In genomic region chr12:129079719-129080118, GRCh38 we compare ENCODE assay signal across 28 cellular contexts.
"Had no signal": no experiment of that assay in that cellular context is flagged by ENCODE, and none has a peak within 500 bp of the region (broad histone marks: within the 10 kb centered on the region; RNA-seq: fewer than 3 reads in every experiment).

No MANE protein-coding gene starts in this region.

- DNase-seq: natural killer cell; occipital lobe; ovary; psoas muscle; right cardiac atrium; right lobe of liver; sigmoid colon; small intestine; spleen; stimulated activated CD4-positive, alpha-beta T cell treated with anti-CD3 and anti-CD28 coated beads, Interleukin-12 subunit alpha, Interleukin-12 subunit beta, amount 100 ng/mL, for 4 hours; stimulated activated CD4-positive, alpha-beta T cell treated with anti-CD3 and anti-CD28 coated beads, Interleukin-1b, Interleukin-23, amount 100 ng/mL, for 48 hours; stimulated activated CD4-positive, alpha-beta T cell treated with anti-CD3 and anti-CD28 coated beads, Interleukin-4, amount 100 ng/mL, for 1 hour; stimulated activated CD4-positive, alpha-beta T cell treated with anti-CD3 and anti-CD28 coated beads, Interleukin-4, amount 100 ng/mL, for 4 hours; stimulated activated CD8-positive, alpha-beta memory T cell treated with anti-CD3 and anti-CD28 coated beads, Interleukin-4, amount 100 ng/mL, for 48 hours; stimulated activated naive CD4-positive, alpha-beta T cell treated with Interleukin-2 at 50 U/mL for 16 hours; stomach; thyroid gland; trophoblast cell; upper lobe of left lung had no signal

- H2AFZ ChIP-seq: neural progenitor cell, parathyroid adenoma had no signal

- H3K27ac Mint-ChIP-seq: natural killer cell; neural progenitor cell; progenitor cell of endocrine pancreas; stimulated activated memory B cell treated with anti-CD40 and anti-IgM and Interleukin-4, amounts not matched to agents 10 μg/mL and 1 μg/mL and 100 μg/mL, for 72 hours; stimulated activated naive CD8-positive, alpha-beta T cell treated with anti-CD3 and anti-CD28 coated beads, Interleukin-15, Interleukin-2, amounts not matched to agents 100 ng/mL and 50 ng/mL, for 24 hours had no signal

- H3K79me2 ChIP-seq: parathyroid adenoma had no signal

- H3K4me3 Mint-ChIP-seq: natural killer cell; nephron; neural progenitor cell; stimulated activated memory B cell treated with anti-CD40 and anti-IgM and Interleukin-4, amounts not matched to agents 10 μg/mL and 1 μg/mL and 100 μg/mL, for 72 hours; stimulated activated naive CD8-positive, alpha-beta T cell treated with anti-CD3 and anti-CD28 coated beads, Interleukin-15, Interleukin-2, amounts not matched to agents 100 ng/mL and 50 ng/mL, for 24 hours had no signal

- H3K27me3 ChIP-seq: neural progenitor cell, ovary, right lobe of liver, sigmoid colon, thyroid gland, tibial nerve, upper lobe of left lung, vagina had no signal

- H3K4me3 ChIP-seq: neural progenitor cell, ovary, psoas muscle, right lobe of liver, sigmoid colon, spleen, stomach, thoracic aorta, thyroid gland, tibial nerve, upper lobe of left lung, vagina had no signal

- H3K9ac ChIP-seq: neural progenitor cell, parathyroid adenoma had no signal

- H3K27ac ChIP-seq: neural progenitor cell, ovary, parathyroid adenoma, psoas muscle, right lobe of liver, sigmoid colon, spleen, stomach, thoracic aorta, thyroid gland, tibial nerve, upper lobe of left lung, vagina had no signal

- ATAC-seq: natural killer cell; psoas muscle; right cardiac atrium; right lobe of liver; stimulated activated memory B cell treated with anti-CD40 and anti-IgM and Interleukin-4, amounts not matched to agents 10 μg/mL and 1 μg/mL and 100 μg/mL, for 72 hours had no signal

- H3K4me1 Mint-ChIP-seq: natural killer cell; stimulated activated memory B cell treated with anti-CD40 and anti-IgM and Interleukin-4, amounts not matched to agents 10 μg/mL and 1 μg/mL and 100 μg/mL, for 72 hours had no signal

- H3K9me3 Mint-ChIP-seq: natural killer cell; nephron; neural progenitor cell; stimulated activated memory B cell treated with anti-CD40 and anti-IgM and Interleukin-4, amounts not matched to agents 10 μg/mL and 1 μg/mL and 100 μg/mL, for 72 hours had no signal

- H3K4me1 ChIP-seq: neural progenitor cell, parathyroid adenoma, psoas muscle, right lobe of liver, sigmoid colon, spleen, stomach, thyroid gland, tibial nerve, upper lobe of left lung had no signal

- H3K4me2 ChIP-seq: neural progenitor cell had no signal

- H3K9me3 ChIP-seq: ovary, psoas muscle, right lobe of liver, spleen, stomach, thoracic aorta, thyroid gland, upper lobe of left lung, vagina had no signal

- H3K36me3 Mint-ChIP-seq: natural killer cell; stimulated activated memory B cell treated with anti-CD40 and anti-IgM and Interleukin-4, amounts not matched to agents 10 μg/mL and 1 μg/mL and 100 μg/mL, for 72 hours had no signal

- H3K27me3 Mint-ChIP-seq: stimulated activated memory B cell treated with anti-CD40 and anti-IgM and Interleukin-4, amounts not matched to agents 10 μg/mL and 1 μg/mL and 100 μg/mL, for 72 hours; stimulated activated naive CD8-positive, alpha-beta T cell treated with anti-CD3 and anti-CD28 coated beads, Interleukin-15, Interleukin-2, amounts not matched to agents 100 ng/mL and 50 ng/mL, for 24 hours had no signal

- H3K36me3 ChIP-seq: neural progenitor cell, ovary, right lobe of liver, sigmoid colon, spleen, stomach, thoracic aorta, thyroid gland, tibial nerve, upper lobe of left lung, vagina had no signal
